15 cellular contexts compared by ENCODE assay signal in genomic region chr4:183610033-183610432, GRCh38. TPM values are rescaled to one million over a fixed set of nuclear protein-coding genes. Genes with fewer than 3 reads are reported as not detected.
A peak's percentile ranks its signal among the peaks of the same experiment; 100 is the strongest.
DNase-seq lines count a peak whose midpoint lies in the region; ATAC-seq, FAIRE-seq and TF ChIP-seq lines count a peak whose summit lies in the region.
"Had no signal": no experiment of that assay in that cellular context is flagged by ENCODE, and none has a peak within 500 bp of the region (broad histone marks: within the 10 kb centered on the region; RNA-seq: fewer than 3 reads in every experiment).

No MANE protein-coding gene starts in this region.

- H3K27ac ChIP-seq in GM12878 (ENCODE audit: control insufficient read depth, insufficient read depth) (no peak overlapping the region), mesendoderm (ENCODE audit: low read depth, low read length) (no peak overlapping the region), colonic mucosa (no peak overlapping the region)
- H3K27ac ChIP-seq: heart right ventricle, HL-60 had no signal

- no peak for TF ChIP-seq RAD21 in GM12878 (IDR thresholded peaks at IDR 0.05; ENCODE audit: insufficient read depth, low read depth, low read length)

- H2BK15ac ChIP-seq in mesendoderm (replicated peaks; ENCODE audit: low read depth), result no peak overlapping the region

- H3K79me2 ChIP-seq in GM12878 (ENCODE audit: control insufficient read depth, insufficient read depth, low read length) (no peaks in the 10 kb centered on the region), mesendoderm (ENCODE audit: control insufficient read depth, insufficient read depth, low read length) (no peaks in the 10 kb centered on the region)

- H3K4me3 ChIP-seq in GM12878 (no peak overlapping the region), mesendoderm (ENCODE audit: low read length) (no peak overlapping the region), colonic mucosa (no peak overlapping the region)
- H3K4me3 ChIP-seq: heart right ventricle, ovary had no signal

- H3K18ac ChIP-seq in mesendoderm (ENCODE audit: low read length), result no peak overlapping the region

- no TSS peak for BruUV-seq in GM12878 (replicated peaks; lab: Mats Ljungman, UMichigan)

- H3K36me3 ChIP-seq in GM12878 (ENCODE audit: control insufficient read depth in 2 of 2, insufficient read depth in 2 of 2, low read length in 1 of 2), result no peaks in the 10 kb centered on the region
- H3K36me3 ChIP-seq in mesendoderm (ENCODE audit: control insufficient read depth, insufficient read depth, low read length), result no peaks in the 10 kb centered on the region
- H3K36me3 ChIP-seq in colonic mucosa, result no peaks in the 10 kb centered on the region
- H3K36me3 ChIP-seq: heart right ventricle, ovary had no signal

- ATAC-seq in GM12878 (no peak), GM19324 (IDR thresholded peaks at IDR 0.05; ENCODE audit: low FRiP score, unreplicated experiment) (no peak)

- H3K4me1 Mint-ChIP-seq in activated naive CD4-positive, alpha-beta T cell treated with anti-CD3 and anti-CD28 coated beads, Interleukin-2, amount 10 ng/mL, durations not matched to agents 7 days and 5 days, result no peaks in the 10 kb centered on the region

- no peak for FAIRE-seq in GM12878 (lab: Jason Lieb, UNC)

- no peak overlapping the region for H2AFZ ChIP-seq in GM12878 (ENCODE audit: control insufficient read depth, low read depth, low read length)

- CTCF ChIA-PET in GM12878 (lab: Yijun Ruan, JAX), result interaction anchor here (0.6 kb wide), 1 partner anchor 106 kb away, joined by 3 read pairs; no protein-coding TSS in a partner anchor
- CTCF ChIA-PET in activated naive CD4-positive, alpha-beta T cell treated with anti-CD3 and anti-CD28 coated beads, Interleukin-2, amount 10 ng/mL, durations not matched to agents 7 days and 5 days (lab: Charles Lee), result interaction anchor here (0.6 kb wide), 1 partner anchor 33 kb away, joined by 3 read pairs; no protein-coding TSS in a partner anchor

- whole genome bisulfite sequencing in GM12878 (ENCODE audit: insufficient coverage, insufficient replicate concordance, low lambda C conversion rate, missing lambda C conversion rate), result 47% methylated on average over 2 of the region's 2 CpGs
- no CpG with 5 or more reads among the region's 2 CpGs for WGBS in mesendoderm (ENCODE audit: extremely low coverage, insufficient coverage, low lambda C conversion rate)

- no peak overlapping the region for H2AK5ac ChIP-seq in mesendoderm (ENCODE audit: low read length)

- no peaks in the 10 kb centered on the region for H3K79me1 ChIP-seq in mesendoderm (ENCODE audit: low read length)

- H3K27ac Mint-ChIP-seq in activated naive CD4-positive, alpha-beta T cell treated with anti-CD3 and anti-CD28 coated beads, Interleukin-2, amount 10 ng/mL, durations not matched to agents 7 days and 5 days, result no peak overlapping the region

- DNase-seq in ACHN (peak; percentile 4), HS-27A (ENCODE audit: low read depth) (peak; percentile 5), GM12878 (ENCODE audit: low read depth, low spot score) (no peak), mesendoderm (peak; percentile 30), 8988T (no peak), colonic mucosa (no peak)
- no peak for DNase-seq in activated naive CD4-positive, alpha-beta T cell treated with anti-CD3 and anti-CD28 coated beads, Interleukin-2, amount 10 ng/mL, durations not matched to agents 7 days and 5 days
- DNase-seq: amygdala, C1 segment of cervical spinal cord, heart right ventricle, NCI-H1048, NCI-H524 had no signal

- no peak for TF ChIP-seq POLR2A in GM12878 (IDR thresholded peaks at IDR 0.05; ENCODE audit: low read depth, low read length)

- no peaks in the 10 kb centered on the region for H3K27me3 ChIP-seq in GM12878 (replicated peaks in 1 of 2; ENCODE audit: control insufficient read depth in 2 of 2, insufficient read depth in 2 of 2, low read length in 1 of 2)
- no peaks in the 10 kb centered on the region for H3K27me3 ChIP-seq in mesendoderm (ENCODE audit: insufficient read depth, low read length, poor library complexity)
- H3K27me3 ChIP-seq in colonic mucosa, result no peaks in the 10 kb centered on the region
- H3K27me3 ChIP-seq: ovary had no signal

- H3K4me3 Mint-ChIP-seq in activated naive CD4-positive, alpha-beta T cell treated with anti-CD3 and anti-CD28 coated beads, Interleukin-2, amount 10 ng/mL, durations not matched to agents 7 days and 5 days, result no peak overlapping the region

- H4K5ac ChIP-seq in mesendoderm (ENCODE audit: low read length), result no peak overlapping the region

- intact Hi-C loops in GM12878 (cut with micrococcal nuclease; ENCODE audit: unreplicated experiment), result no loop called here
- intact Hi-C loops in colonic mucosa (cut with DNase I), result no loop called here

- H3K4ac ChIP-seq in mesendoderm (ENCODE audit: low read depth, low read length), result no peak overlapping the region

- no peak overlapping the region for H3K56ac ChIP-seq in mesendoderm (ENCODE audit: low read length)

- H3K9ac ChIP-seq in GM12878 (ENCODE audit: control insufficient read depth, insufficient read depth, low read length) (no peak overlapping the region), mesendoderm (ENCODE audit: low read length) (no peak overlapping the region), colonic mucosa (ENCODE audit: low read depth in 2 of 2, low read length in 2 of 2) (no peak overlapping the region)

- no peaks in the 10 kb centered on the region for H3K9me3 ChIP-seq in GM12878 (replicated peaks; ENCODE audit: control insufficient read depth, insufficient read depth, low read length)
- H3K9me3 ChIP-seq in colonic mucosa, result no peaks in the 10 kb centered on the region
- H3K9me3 ChIP-seq: heart right ventricle, ovary had no signal

- no peaks in the 10 kb centered on the region for H3K36me3 Mint-ChIP-seq in activated naive CD4-positive, alpha-beta T cell treated with anti-CD3 and anti-CD28 coated beads, Interleukin-2, amount 10 ng/mL, durations not matched to agents 7 days and 5 days

- H2BK5ac ChIP-seq in mesendoderm (ENCODE audit: low read length), result no peak overlapping the region

- no peaks in the 10 kb centered on the region for H3K9me3 Mint-ChIP-seq in activated naive CD4-positive, alpha-beta T cell treated with anti-CD3 and anti-CD28 coated beads, Interleukin-2, amount 10 ng/mL, durations not matched to agents 7 days and 5 days

- H4K8ac ChIP-seq in mesendoderm (ENCODE audit: low read depth, low read length), result no peak overlapping the region

- in situ Hi-C loops in ACHN (cut with HindIII; ENCODE audit: low pct_ligation_motif_present, low pct_unique_long_range_greater_than_20kb, low sequenced_read_pairs), result no loop called here
- in situ Hi-C loops in GM12878 (cut with MboI), result no loop called here

- no peaks in the 10 kb centered on the region for H4K20me1 ChIP-seq in GM12878 (ENCODE audit: control insufficient read depth, insufficient read depth)

- RAD21 ChIA-PET in GM12878 (lab: Charles Lee; ENCODE audit: unreplicated experiment), result no interaction called here

- no peak for TF ChIP-seq EP300 in GM12878 (IDR thresholded peaks at IDR 0.05; ENCODE audit: borderline replicate concordance in 1 of 2, control insufficient read depth in 1 of 2, low read depth in 2 of 2, low read length in 2 of 2)

- SMC1A ChIA-PET in GM12878 (lab: Charles Lee; ENCODE audit: uncharacterized antibody, unreplicated experiment), result no interaction called here

- POLR2A ChIA-PET in GM12878 (lab: Charles Lee), result interaction anchor here (0.5 to 0.6 kb wide), 2 partner anchors 18 to 34 kb away, joined by 3 to 7 read pairs; no protein-coding TSS in a partner anchor

- H3K23ac ChIP-seq in mesendoderm (ENCODE audit: low read length), result no peak overlapping the region

- peaks cover 11% of the 10 kb centered on the region for H3K27me3 Mint-ChIP-seq in activated naive CD4-positive, alpha-beta T cell treated with anti-CD3 and anti-CD28 coated beads, Interleukin-2, amount 10 ng/mL, durations not matched to agents 7 days and 5 days

- H3K4me2 ChIP-seq in GM12878 (ENCODE audit: control insufficient read depth, insufficient read depth) (no peak overlapping the region), mesendoderm (ENCODE audit: low read length) (no peak overlapping the region)

- no peak for TF ChIP-seq CTCF in GM12878 (IDR thresholded peaks at IDR 0.05 in 2 of 3, conservative IDR thresholded peaks at IDR 0.05 in 1 of 3; ENCODE audit: control insufficient read depth in 2 of 3, extremely low read depth in 1 of 3, insufficient read depth in 1 of 3, low read depth in 3 of 3, low read length in 3 of 3)
- no peak for TF ChIP-seq CTCF in colonic mucosa (IDR thresholded peaks at IDR 0.05)

- no peaks in the 10 kb centered on the region for H3K4me1 ChIP-seq in GM12878 (ENCODE audit: control insufficient read depth, insufficient read depth, low read length)
- no peaks in the 10 kb centered on the region for H3K4me1 ChIP-seq in mesendoderm (ENCODE audit: control insufficient read depth, low read depth, low read length)
- H3K4me1 ChIP-seq in colonic mucosa, result no peaks in the 10 kb centered on the region
- H3K4me1 ChIP-seq: heart right ventricle had no signal

- no peak overlapping the region for H2BK120ac ChIP-seq in mesendoderm (ENCODE audit: low read depth, low read length)

RNA-seq across cellular contexts. Expression of gene RWDD4, which starts 49.0 kb away (rescaled TPM):
- total RNA-seq in GM12878 (2013; cell fraction: nucleolus; rRNA removed), result 8.2 and 17.7 TPM in 2 replicates
- total RNA-seq in GM12878 (2014; rRNA removed), result 21.8 and 23.9 TPM in 2 replicates
- 23.1 and 23.6 TPM in 2 replicates for total RNA-seq in GM12878 (2014; rRNA removed; fragmentation: Illumina TruSeq; extraction: Trizol)
- total RNA-seq in GM12878 (2021), result 18.6 TPM in 2 replicates
- polyA plus RNA-seq in GM12878 (2011; ENCODE audit: low read depth), result 3.9 TPM
- 19.2 and 26.2 TPM in 2 replicates for polyA plus RNA-seq in GM12878 (2011; rRNA removed)
- 5.1 and 5.8 TPM in 2 replicates for polyA plus RNA-seq in GM12878 (2011; cell fraction: cytosol; rRNA removed)
- polyA plus RNA-seq in GM12878 (2011; cell fraction: nucleus; rRNA removed), result 3.7 and 4.1 TPM in 2 replicates
- 9.0 and 10.2 TPM in 2 replicates for polyA plus RNA-seq in GM12878 (2012)
- polyA plus RNA-seq in GM12878 (2014; fragmentation: Illumina TruSeq; extraction: Trizol), result 20.7 and 30.5 TPM in 2 replicates
- polyA plus RNA-seq in GM12878 (2014; fragmentation: Nextera tagmentation; extraction: Ambion mirVana), result 10 to 100 TPM; 11.2 to 12.2 TPM
- polyA plus RNA-seq in GM12878 (2014; rRNA removed), result 15.3 and 15.8 TPM in 2 replicates
- polyA plus RNA-seq in GM12878 (2016; fragmentation: Nextera tagmentation; extraction: Ambion mirVana), result 10 to 100 TPM; 36.3 to 37.8 TPM
- 1.8 and 3.1 TPM in 2 replicates for polyA minus RNA-seq in GM12878 (2011; rRNA and poly(A)+ RNA removed)
- 3.8 and 5.7 TPM in 2 replicates for polyA minus RNA-seq in GM12878 (2011; cell fraction: cytosol; rRNA and poly(A)+ RNA removed)
- 1.8 and 6.2 TPM in 2 replicates for polyA minus RNA-seq in GM12878 (2011; cell fraction: nucleus; rRNA and poly(A)+ RNA removed)
- 28.2 TPM for polyA plus RNA-seq in mesendoderm (2013, experiment 1 of 2)
- 29.4 TPM for polyA plus RNA-seq in mesendoderm (2013, experiment 2 of 2)
- 10 to 100 TPM; 17.1 to 19.3 TPM for total RNA-seq in colonic mucosa

RNA-seq across cellular contexts. Expression of gene TRAPPC11, which starts 49.1 kb away (rescaled TPM):
- 108 and 122 TPM in 2 replicates for total RNA-seq in GM12878 (2013; cell fraction: nucleolus; rRNA removed)
- total RNA-seq in GM12878 (2014; rRNA removed), result 22.4 and 31.4 TPM in 2 replicates
- 28.1 and 28.8 TPM in 2 replicates for total RNA-seq in GM12878 (2014; rRNA removed; fragmentation: Illumina TruSeq; extraction: Trizol)
- total RNA-seq in GM12878 (2021), result 24.5 and 26.2 TPM in 2 replicates
- 9.1 TPM for polyA plus RNA-seq in GM12878 (2011; ENCODE audit: low read depth)
- 40.5 and 59.9 TPM in 2 replicates for polyA plus RNA-seq in GM12878 (2011; rRNA removed)
- 21.3 and 30.6 TPM in 2 replicates for polyA plus RNA-seq in GM12878 (2011; cell fraction: cytosol; rRNA removed)
- polyA plus RNA-seq in GM12878 (2011; cell fraction: nucleus; rRNA removed), result 31.2 and 32.5 TPM in 2 replicates
- 12.2 and 16.2 TPM in 2 replicates for polyA plus RNA-seq in GM12878 (2012)
- 36.1 and 40.5 TPM in 2 replicates for polyA plus RNA-seq in GM12878 (2014; fragmentation: Illumina TruSeq; extraction: Trizol)
- polyA plus RNA-seq in GM12878 (2014; fragmentation: Nextera tagmentation; extraction: Ambion mirVana), result 1 to 10 TPM; 7.3 to 10.0 TPM
- 17.7 and 20.4 TPM in 2 replicates for polyA plus RNA-seq in GM12878 (2014; rRNA removed)
- 10 to 100 TPM; 20.0 to 22.2 TPM for polyA plus RNA-seq in GM12878 (2016; fragmentation: Nextera tagmentation; extraction: Ambion mirVana)
- polyA minus RNA-seq in GM12878 (2011; rRNA and poly(A)+ RNA removed), result 51.9 and 60.3 TPM in 2 replicates
- polyA minus RNA-seq in GM12878 (2011; cell fraction: cytosol; rRNA and poly(A)+ RNA removed), result 20.2 and 21.9 TPM in 2 replicates
- polyA minus RNA-seq in GM12878 (2011; cell fraction: nucleus; rRNA and poly(A)+ RNA removed), result 20.1 and 27.7 TPM in 2 replicates
- polyA plus RNA-seq in mesendoderm (2013, experiment 1 of 2), result 15.3 TPM
- polyA plus RNA-seq in mesendoderm (2013, experiment 2 of 2), result 14.9 TPM
- 10 to 100 TPM; 25.2 to 29.2 TPM for total RNA-seq in colonic mucosa

Comparison
In these comparisons a context has a peak if more than half of its experiments do, and no peak if none do; other contexts are left out.
1. DNase-seq: peak in ACHN (single experiment), HS-27A (single experiment) and mesendoderm (single experiment); none in GM12878 (single experiment), activated naive CD4-positive, alpha-beta T cell treated with anti-CD3 and anti-CD28 coated beads, Interleukin-2, amount 10 ng/mL, durations not matched to agents 7 days and 5 days (single experiment), 8988T (single experiment) and colonic mucosa (single experiment).